ENCODE assay signal across 8 cellular contexts in the genomic region with DNA sequence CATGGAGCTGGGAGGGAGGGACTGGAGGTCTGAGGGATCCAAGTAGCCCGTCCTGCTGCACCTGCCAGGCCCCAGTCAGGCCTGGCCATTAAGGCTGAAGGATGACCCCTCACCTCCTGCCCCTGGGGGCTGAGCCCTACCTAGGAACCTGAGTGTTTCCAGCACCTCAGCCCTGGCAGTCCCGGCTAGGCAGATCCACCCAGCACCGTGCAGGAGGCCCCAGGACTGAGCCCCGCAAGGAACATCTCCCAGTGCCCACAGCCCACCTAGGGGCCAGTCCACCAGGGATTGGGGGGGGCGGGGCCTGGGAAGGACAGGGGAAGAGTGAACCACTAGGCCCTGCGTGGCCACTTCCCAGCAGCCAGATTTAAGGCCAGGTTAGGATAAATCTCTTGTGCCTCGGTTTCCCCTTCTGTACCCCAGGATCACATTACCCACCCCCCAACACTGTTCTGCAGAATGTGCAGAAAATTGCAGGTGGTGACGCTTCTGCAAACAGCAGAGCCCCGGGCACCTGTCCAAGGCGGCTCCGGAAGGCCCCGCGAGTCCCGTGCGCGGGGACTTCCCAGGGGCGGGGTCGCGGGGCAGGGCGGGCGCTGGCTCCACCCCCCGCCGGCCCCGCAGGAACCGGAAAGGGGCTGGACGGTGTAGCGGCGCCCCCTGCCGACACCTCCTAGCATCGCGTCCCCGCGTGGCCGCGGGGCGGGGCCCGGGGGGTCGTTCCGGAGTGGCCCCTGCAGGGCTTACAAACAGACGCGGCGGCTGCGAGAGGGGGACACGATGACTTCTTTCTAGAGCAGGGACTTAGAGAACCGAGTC. TPM values are rescaled to one million over a fixed set of nuclear protein-coding genes. Genes with fewer than 3 reads are reported as not detected.
DNase-seq lines count a peak whose midpoint lies in the region; ATAC-seq and TF ChIP-seq lines count a peak whose summit lies in the region.

No MANE protein-coding gene starts in this region.

- H3K27ac ChIP-seq in mesendoderm (ENCODE audit: low read depth, low read length): no peak overlapping the region

- no peaks in the 10 kb centered on the region for H3K27me3 ChIP-seq in mesendoderm (ENCODE audit: insufficient read depth, low read length, poor library complexity)

- no peaks in the 10 kb centered on the region for H3K27me3 Mint-ChIP-seq in activated CD4-positive, alpha-beta memory T cell treated with anti-CD3 and anti-CD28 coated beads for 36 hours

- H4K8ac ChIP-seq in mesendoderm (ENCODE audit: low read depth, low read length): no peak overlapping the region

- H3K4me2 ChIP-seq in mesendoderm (ENCODE audit: low read length): no peak overlapping the region

- H3K4me3 Mint-ChIP-seq in activated CD4-positive, alpha-beta memory T cell treated with anti-CD3 and anti-CD28 coated beads for 36 hours: peak overlapping the region; percentile 48

- H3K4me1 ChIP-seq in mesendoderm (ENCODE audit: control insufficient read depth, low read depth, low read length): peaks cover 4% of the 10 kb centered on the region

- H3K79me1 ChIP-seq in mesendoderm (ENCODE audit: low read length): no peaks in the 10 kb centered on the region

- H3K36me3 ChIP-seq in mesendoderm (ENCODE audit: control insufficient read depth, insufficient read depth, low read length): no peaks in the 10 kb centered on the region

- H3K4me1 Mint-ChIP-seq in activated CD4-positive, alpha-beta memory T cell treated with anti-CD3 and anti-CD28 coated beads for 36 hours (ENCODE audit: low read depth): peaks cover 18% of the 10 kb centered on the region

- no peak overlapping the region for H3K56ac ChIP-seq in mesendoderm (ENCODE audit: low read length)

- CTCF ChIA-PET in activated CD4-positive, alpha-beta memory T cell treated with anti-CD3 and anti-CD28 coated beads for 36 hours (lab: Charles Lee): interaction anchor here (0.6 to 0.8 kb wide), 2 partner anchors 9 to 77 kb away, joined by 3 read pairs; no protein-coding TSS in a partner anchor

- H2BK15ac ChIP-seq in mesendoderm (replicated peaks; ENCODE audit: low read depth): no peak overlapping the region

- DNase-seq in AG09319 (ENCODE audit: extremely low read depth, low read depth): no peak
- DNase-seq in NCI-H510A treated with DMSO at 0.1 percent for 48 hours (lab: John Stamatoyannopoulos, UW): peak; percentile 45
- peak; percentile 91 for DNase-seq in activated CD4-positive, alpha-beta memory T cell treated with anti-CD3 and anti-CD28 coated beads for 36 hours
- DNase-seq in ecto neural progenitor cell (ENCODE audit: low spot score): peak; percentile 93
- peak; percentile 59 for DNase-seq in mesendoderm
- peak; percentile 81 for DNase-seq in stimulated activated CD8-positive, alpha-beta memory T cell treated with anti-CD3 and anti-CD28 coated beads, Interleukin-12 subunit alpha, Interleukin-12 subunit beta, amount 100 ng/mL, for 4 hours (ENCODE audit: low read depth)

- H2AK5ac ChIP-seq in mesendoderm (ENCODE audit: low read length): no peak overlapping the region

- H3K79me2 ChIP-seq in mesendoderm (ENCODE audit: control insufficient read depth, insufficient read depth, low read length): no peaks in the 10 kb centered on the region

- no peak overlapping the region for H2BK5ac ChIP-seq in mesendoderm (ENCODE audit: low read length)

- WGBS in mesendoderm (ENCODE audit: extremely low coverage, insufficient coverage, low lambda C conversion rate): no CpG with 5 or more reads among the region's 45 CpGs

- H3K27ac Mint-ChIP-seq in activated CD4-positive, alpha-beta memory T cell treated with anti-CD3 and anti-CD28 coated beads for 36 hours: peak overlapping the region; percentile 73

- intact Hi-C loops in activated CD4-positive, alpha-beta memory T cell treated with anti-CD3 and anti-CD28 coated beads for 36 hours (cut with micrococcal nuclease): loop anchor here (1.0 to 2.0 kb wide), 2 partner anchors 122 to 230 kb away; no protein-coding TSS in a partner anchor

- H3K23ac ChIP-seq in mesendoderm (ENCODE audit: low read length): no peak overlapping the region

- H3K4ac ChIP-seq in mesendoderm (ENCODE audit: low read depth, low read length): no peak overlapping the region

- H3K18ac ChIP-seq in mesendoderm (ENCODE audit: low read length): no peak overlapping the region

- TF ChIP-seq CTCF in AG09319 (IDR thresholded peaks at IDR 0.05; ENCODE audit: low read depth, low read length): peak; percentile 65

- no peak overlapping the region for H2BK120ac ChIP-seq in mesendoderm (ENCODE audit: low read depth, low read length)

- ATAC-seq in GM18907 (IDR thresholded peaks at IDR 0.05; ENCODE audit: unreplicated experiment) (peak; percentile 61), HG03135 (IDR thresholded peaks at IDR 0.05; ENCODE audit: unreplicated experiment) (peak; percentile 60)

- POLR2A ChIA-PET in activated CD4-positive, alpha-beta memory T cell treated with anti-CD3 and anti-CD28 coated beads for 36 hours (lab: Charles Lee): no interaction called here

- H4K5ac ChIP-seq in mesendoderm (ENCODE audit: low read length): no peak overlapping the region

- no peaks in the 10 kb centered on the region for H3K9me3 Mint-ChIP-seq in activated CD4-positive, alpha-beta memory T cell treated with anti-CD3 and anti-CD28 coated beads for 36 hours

- H3K4me3 ChIP-seq in mesendoderm (ENCODE audit: low read length): no peak overlapping the region

- no peak overlapping the region for H3K9ac ChIP-seq in mesendoderm (ENCODE audit: low read length)

- no peaks in the 10 kb centered on the region for H3K36me3 Mint-ChIP-seq in activated CD4-positive, alpha-beta memory T cell treated with anti-CD3 and anti-CD28 coated beads for 36 hours

RNA-seq across cellular contexts. Expression of gene PWWP2B, which starts 55.9 kb away (rescaled TPM):
- 1 to 10 TPM; 3.0 to 3.1 TPM for total RNA-seq in activated CD4-positive, alpha-beta memory T cell treated with anti-CD3 and anti-CD28 coated beads for 36 hours
- 4.0 TPM for polyA plus RNA-seq in mesendoderm (2013, experiment 1 of 2)
- polyA plus RNA-seq in mesendoderm (2013, experiment 2 of 2): 3.9 TPM
